31 cellular contexts compared by ENCODE assay signal in the genomic region with DNA sequence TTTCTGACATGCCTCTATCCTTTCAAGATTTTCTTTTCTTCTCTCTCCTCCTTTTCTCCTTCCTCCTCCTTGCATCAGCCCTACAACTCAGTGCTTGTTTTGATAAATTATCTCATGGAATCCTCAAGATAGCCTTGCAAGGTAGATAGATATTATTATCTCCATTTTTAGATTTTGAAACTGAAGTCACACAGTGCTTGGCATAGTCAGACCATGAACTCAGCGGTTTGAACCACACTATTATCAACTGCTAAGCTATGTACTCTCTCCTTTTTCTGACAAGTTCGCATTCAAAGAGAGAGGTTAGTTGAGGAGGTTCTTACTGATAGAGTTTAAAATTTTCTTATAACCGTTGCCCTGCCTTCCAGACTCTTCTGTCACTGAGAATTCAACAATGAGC.
"Had no signal": no experiment of that assay in that cellular context is flagged by ENCODE, and none has a peak within 500 bp of the region (broad histone marks: within the 10 kb centered on the region; RNA-seq: fewer than 3 reads in every experiment).

No MANE protein-coding gene starts in this region.

- H3K36me3 ChIP-seq: right atrium auricular region, spleen, uterus, WERI-Rb-1 had no signal

- H3K36me3 Mint-ChIP-seq: activated naive CD8-positive, alpha-beta T cell treated with anti-CD3 and anti-CD28 coated beads, Interleukin-2, amount 10 ng/mL, durations not matched to agents 7 days and 5 days; type B pancreatic cell had no signal

- ATAC-seq: activated CD4-positive, CD25-positive, alpha-beta regulatory T cell treated with anti-CD3 and anti-CD28 coated beads, Interleukin-2, amount 50 U/mL, for 24 hours; gastroesophageal sphincter; left colon; naive thymus-derived CD4-positive, alpha-beta T cell; T-helper 17 cell had no signal

- H3K4me1 ChIP-seq: gastroesophageal sphincter, right atrium auricular region, spleen, testis, uterus had no signal

- H3K27me3 ChIP-seq: dorsolateral prefrontal cortex, gastroesophageal sphincter, right atrium auricular region, spleen, testis, uterus had no signal

- DNase-seq: activated CD4-positive, alpha-beta T cell treated with anti-CD3 and anti-CD28 coated beads for 48 hours; activated CD4-positive, alpha-beta T cell treated with anti-CD3 and anti-CD28 coated beads, Interleukin-2, amount 50 U/mL, for 48 hours; activated CD8-positive, alpha-beta memory T cell treated with anti-CD3 and anti-CD28 coated beads for 24 hours; activated effector memory CD4-positive, alpha-beta T cell treated with anti-CD3 and anti-CD28 coated beads, Interleukin-2, amount 50 U/mL, for 16 hours; activated naive CD4-positive, alpha-beta T cell treated with anti-CD3 and anti-CD28 coated beads for 36 hours; activated naive CD8-positive, alpha-beta T cell treated with anti-CD3 and anti-CD28 coated beads, Interleukin-2, amount 10 ng/mL, durations not matched to agents 7 days and 5 days; activated T-cell treated with anti-CD3 and anti-CD28 coated beads, Interleukin-2, amount 50 U/mL, for 1 hour; amniotic stem cell; dorsolateral prefrontal cortex; effector memory CD4-positive, alpha-beta T cell; hippocampal formation; kidney; left colon; naive thymus-derived CD4-positive, alpha-beta T cell; occipital lobe; spleen; stimulated activated CD4-positive, alpha-beta T cell treated with anti-CD3 and anti-CD28 coated beads, Interleukin-2, amount 100 ng/mL, for 48 hours; stimulated activated naive CD4-positive, alpha-beta T cell treated with Interleukin-2 at 50 U/mL for 16 hours; T-helper 17 cell; T1000; testis; uterus; WERI-Rb-1 had no signal

- H3K4me3 ChIP-seq: coronary artery, dorsolateral prefrontal cortex, gastroesophageal sphincter, right atrium auricular region, spleen, testis, uterus had no signal

- H3K27ac ChIP-seq: dorsolateral prefrontal cortex, gastroesophageal sphincter, right atrium auricular region, spleen, testis, uterus, WERI-Rb-1 had no signal

- H3K4me3 Mint-ChIP-seq: activated naive CD4-positive, alpha-beta T cell treated with anti-CD3 and anti-CD28 coated beads for 36 hours; activated naive CD8-positive, alpha-beta T cell treated with anti-CD3 and anti-CD28 coated beads, Interleukin-2, amount 10 ng/mL, durations not matched to agents 7 days and 5 days; activated T-helper 1 cell treated with anti-CD3 and anti-CD28 coated beads, Interleukin-12 subunit alpha, Interleukin-12 subunit beta, Interleukin-2, Interleukin-4 antibody, amounts not matched to agents 30 ng/mL and 10 ng/mL and 1 ng/mL, durations not matched to agents 14 hours and 24 hours and 36 hours; mesothelial cell of epicardium; naive thymus-derived CD4-positive, alpha-beta T cell; neural crest cell; T-helper 17 cell; type B pancreatic cell had no signal

- H3K9me3 Mint-ChIP-seq: activated naive CD4-positive, alpha-beta T cell treated with anti-CD3 and anti-CD28 coated beads for 36 hours; activated naive CD8-positive, alpha-beta T cell treated with anti-CD3 and anti-CD28 coated beads, Interleukin-2, amount 10 ng/mL, durations not matched to agents 7 days and 5 days; activated T-helper 1 cell treated with anti-CD3 and anti-CD28 coated beads, Interleukin-12 subunit alpha, Interleukin-12 subunit beta, Interleukin-2, Interleukin-4 antibody, amounts not matched to agents 30 ng/mL and 10 ng/mL and 1 ng/mL, durations not matched to agents 14 hours and 24 hours and 36 hours; mesothelial cell of epicardium; neural crest cell; type B pancreatic cell had no signal

- H3K27me3 Mint-ChIP-seq: activated naive CD8-positive, alpha-beta T cell treated with anti-CD3 and anti-CD28 coated beads, Interleukin-2, amount 10 ng/mL, durations not matched to agents 7 days and 5 days; naive thymus-derived CD4-positive, alpha-beta T cell; T-helper 17 cell; type B pancreatic cell had no signal

- H3K27ac Mint-ChIP-seq: activated naive CD4-positive, alpha-beta T cell treated with anti-CD3 and anti-CD28 coated beads for 36 hours; activated naive CD8-positive, alpha-beta T cell treated with anti-CD3 and anti-CD28 coated beads, Interleukin-2, amount 10 ng/mL, durations not matched to agents 7 days and 5 days; activated T-helper 1 cell treated with anti-CD3 and anti-CD28 coated beads, Interleukin-12 subunit alpha, Interleukin-12 subunit beta, Interleukin-2, Interleukin-4 antibody, amounts not matched to agents 30 ng/mL and 10 ng/mL and 1 ng/mL, durations not matched to agents 14 hours and 24 hours and 36 hours; mesothelial cell of epicardium; naive thymus-derived CD4-positive, alpha-beta T cell; T-helper 17 cell; type B pancreatic cell had no signal

- H3K4me1 Mint-ChIP-seq: activated naive CD8-positive, alpha-beta T cell treated with anti-CD3 and anti-CD28 coated beads, Interleukin-2, amount 10 ng/mL, durations not matched to agents 7 days and 5 days; mesothelial cell of epicardium; naive thymus-derived CD4-positive, alpha-beta T cell; neural crest cell; T-helper 17 cell had no signal

- H3K9me3 ChIP-seq: gastroesophageal sphincter, right atrium auricular region, testis, uterus had no signal
